8 cellular contexts compared by ENCODE assay signal in genomic region chr6:107716688-107717089, GRCh38.
DNase-seq lines count a peak whose midpoint lies in the region; ATAC-seq and TF ChIP-seq lines count a peak whose summit lies in the region.

No MANE protein-coding gene starts in this region.

- ATAC-seq in HG02852 (IDR thresholded peaks at IDR 0.05; ENCODE audit: unreplicated experiment) (peak; percentile 71), esophagus mucosa (no peak), GM19023 (IDR thresholded peaks at IDR 0.05; ENCODE audit: unreplicated experiment) (no peak)

- H3K36me3 ChIP-seq in SJCRH30 (no peaks in the 10 kb centered on the region), mesenchymal stem cell (ENCODE audit: control insufficient read depth in 1 of 2, insufficient read depth in 2 of 2, low read depth in 1 of 2, low read length in 2 of 2) (no peaks in the 10 kb centered on the region)

- no peak overlapping the region for H3K4ac ChIP-seq in mesenchymal stem cell (ENCODE audit: low read depth in 1 of 2, low read length in 2 of 2)

- H2BK12ac ChIP-seq in mesenchymal stem cell (ENCODE audit: low read length in 2 of 2), result no peak overlapping the region

- H3K9ac ChIP-seq in mesenchymal stem cell (ENCODE audit: low read length), result no peak overlapping the region

- no peak overlapping the region for H2AFZ ChIP-seq in mesenchymal stem cell (ENCODE audit: low read depth, low read length)

- no peak overlapping the region for H2BK5ac ChIP-seq in mesenchymal stem cell (ENCODE audit: low read depth, low read length, poor library complexity, severe bottlenecking)

- no peak overlapping the region for H4K91ac ChIP-seq in mesenchymal stem cell (ENCODE audit: low read length)

- no peaks in the 10 kb centered on the region for H3K9me3 ChIP-seq in SJCRH30 (replicated peaks)
- no peaks in the 10 kb centered on the region for H3K9me3 ChIP-seq in mesenchymal stem cell (ENCODE audit: control insufficient read depth, low read length)

- no peak overlapping the region for H3K18ac ChIP-seq in mesenchymal stem cell (ENCODE audit: low read depth in 1 of 2, low read length in 2 of 2)

- H2BK120ac ChIP-seq in mesenchymal stem cell (ENCODE audit: low read depth, low read length), result no peak overlapping the region

- H3K23ac ChIP-seq in mesenchymal stem cell (ENCODE audit: low read length in 2 of 2), result no peak overlapping the region

- no peak overlapping the region for H4K8ac ChIP-seq in mesenchymal stem cell (ENCODE audit: low read length)

- H3K4me3 ChIP-seq in SJCRH30 (peak overlapping the region; percentile 29), mesenchymal stem cell (ENCODE audit: insufficient read depth in 1 of 2, low read depth in 1 of 2, low read length in 2 of 2) (no peak overlapping the region)

- 81% methylated on average over 5 of the region's 9 CpGs for WGBS in mesenchymal stem cell

- H2AK5ac ChIP-seq in mesenchymal stem cell (ENCODE audit: low read length, severe bottlenecking), result no peak overlapping the region

- H3K14ac ChIP-seq in mesenchymal stem cell (ENCODE audit: low read length in 2 of 2), result no peak overlapping the region

- H3K4me2 ChIP-seq in mesenchymal stem cell (ENCODE audit: low read length, poor library complexity, severe bottlenecking), result no peak overlapping the region

- H3K27me3 ChIP-seq in SJCRH30, result no peaks in the 10 kb centered on the region
- H3K27me3 ChIP-seq in mesenchymal stem cell (ENCODE audit: control insufficient read depth in 1 of 2, insufficient read depth in 1 of 2, low read length in 2 of 2), result peaks cover 22 to 29% of the 10 kb centered on the region in 2 experiments

- no peak overlapping the region for H2BK15ac ChIP-seq in mesenchymal stem cell (ENCODE audit: low read depth, poor library complexity, severe bottlenecking)

- DNase-seq in GM10248 (ENCODE audit: extremely low spot score), result peak; percentile 39
- peak; percentile 40 to 62 for DNase-seq in SJCRH30
- DNase-seq in activated T-helper 1 cell treated with anti-CD3 and anti-CD28 coated beads, Interleukin-2, amount 50 U/mL, for 16 hours (ENCODE audit: low read depth in 1 of 2, low spot score in 1 of 2), result peak; percentile 28 to 62
- peak; percentile 23 for DNase-seq in mesenchymal stem cell
- no peak for DNase-seq in COR-L47 (lab: John Stamatoyannopoulos, UW)

- no peaks in the 10 kb centered on the region for H3K79me1 ChIP-seq in mesenchymal stem cell (replicated peaks; ENCODE audit: low read length, poor library complexity, severe bottlenecking)

- CTCF ChIA-PET in GM10248 (lab: Yijun Ruan, JAX), result no interaction called here

- H3K27ac ChIP-seq in SJCRH30 (no peak overlapping the region), mesenchymal stem cell (ENCODE audit: low read length, poor library complexity, severe bottlenecking) (no peak overlapping the region)

- H3K4me1 ChIP-seq in SJCRH30, result 0 out of 2 replicates have a peak, but pooled peaks cover 6% of the 10 kb centered on the region
- peaks cover 13% of the 10 kb centered on the region for H3K4me1 ChIP-seq in mesenchymal stem cell (ENCODE audit: control insufficient read depth, insufficient read depth, low read depth, low read length)

- TF ChIP-seq CTCF in GM10248 (IDR thresholded peaks at IDR 0.05; ENCODE audit: control extremely low read depth, extremely low read depth, low read depth, missing control alignments), result no peak

- POLR2A ChIA-PET in GM10248 (lab: Yijun Ruan, JAX), result no interaction called here
